28 cellular contexts compared by ENCODE assay signal in the genomic region with DNA sequence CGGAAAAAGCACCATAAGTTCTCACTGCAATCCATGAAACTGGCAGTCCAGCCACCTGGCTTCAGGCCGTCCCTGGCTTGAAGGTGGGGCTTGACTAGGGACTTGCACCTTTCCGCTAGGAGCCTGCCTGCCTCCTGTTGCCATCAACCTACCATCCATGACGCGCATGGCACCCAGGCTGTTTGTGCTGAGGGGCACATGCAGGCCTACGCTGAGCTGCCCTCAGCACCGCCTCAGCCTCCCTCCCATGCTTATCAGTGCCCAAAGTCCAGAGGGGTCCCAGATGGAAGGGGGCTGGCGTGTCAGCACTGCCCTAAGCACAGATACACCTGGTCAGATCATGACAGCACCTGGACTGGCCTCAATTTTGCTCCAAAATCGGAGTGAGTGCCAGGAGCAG.
"Had no signal": no experiment of that assay in that cellular context is flagged by ENCODE, and none has a peak within 500 bp of the region (broad histone marks: within the 10 kb centered on the region; RNA-seq: fewer than 3 reads in every experiment).

No MANE protein-coding gene starts in this region.

- H3K4me1 Mint-ChIP-seq: activated B cell treated with CpG ODN at 0.5 μM for 24 hours; activated CD4-positive, alpha-beta T cell treated with anti-CD3 and anti-CD28 coated beads, Interleukin-2, amount 10 ng/mL, durations not matched to agents 24 days and 14 days; activated CD8-positive, alpha-beta memory T cell treated with anti-CD3 and anti-CD28 coated beads, Interleukin-2, amount 10 ng/mL, durations not matched to agents 7 days and 5 days; activated naive CD8-positive, alpha-beta T cell treated with anti-CD3 and anti-CD28 coated beads, Interleukin-2, amount 50 U/mL, for 24 hours; central memory CD8-positive, alpha-beta T cell; T-helper 17 cell had no signal

- H3K4me3 ChIP-seq: ascending aorta, body of pancreas, Peyer's patch, SJSA1 had no signal

- H3K27me3 Mint-ChIP-seq: activated B cell treated with CpG ODN at 0.5 μM for 24 hours; activated CD4-positive, alpha-beta T cell treated with anti-CD3 and anti-CD28 coated beads, Interleukin-2, amount 10 ng/mL, durations not matched to agents 24 days and 14 days; activated CD8-positive, alpha-beta memory T cell treated with anti-CD3 and anti-CD28 coated beads, Interleukin-2, amount 10 ng/mL, durations not matched to agents 7 days and 5 days; activated naive CD8-positive, alpha-beta T cell treated with anti-CD3 and anti-CD28 coated beads, Interleukin-2, amount 50 U/mL, for 24 hours; activated T-cell treated with anti-CD3 and anti-CD28 coated beads, Interleukin-2, amount 50 U/mL, for 24 hours; central memory CD8-positive, alpha-beta T cell; T-helper 17 cell had no signal

- H3K4me3 Mint-ChIP-seq: activated B cell treated with CpG ODN at 0.5 μM for 24 hours; activated CD4-positive, alpha-beta T cell treated with anti-CD3 and anti-CD28 coated beads, Interleukin-2, amount 10 ng/mL, durations not matched to agents 24 days and 14 days; activated CD8-positive, alpha-beta memory T cell treated with anti-CD3 and anti-CD28 coated beads, Interleukin-2, amount 10 ng/mL, durations not matched to agents 7 days and 5 days; activated naive CD8-positive, alpha-beta T cell treated with anti-CD3 and anti-CD28 coated beads, Interleukin-2, amount 50 U/mL, for 24 hours; activated T-cell treated with anti-CD3 and anti-CD28 coated beads, Interleukin-2, amount 50 U/mL, for 24 hours; activated T-helper 1 cell treated with anti-CD3 and anti-CD28 coated beads, Interleukin-12 subunit alpha, Interleukin-12 subunit beta, Interleukin-2, Interleukin-4 antibody, amounts not matched to agents 30 ng/mL and 10 ng/mL and 1 ng/mL, durations not matched to agents 14 hours and 24 hours and 36 hours; central memory CD8-positive, alpha-beta T cell; T-helper 17 cell had no signal

- DNase-seq: activated B cell treated with CpG ODN at 0.5 μM for 24 hours; activated CD4-positive, alpha-beta T cell treated with anti-CD3 and anti-CD28 coated beads for 1 hour; activated CD4-positive, alpha-beta T cell treated with anti-CD3 and anti-CD28 coated beads, Interleukin-2, amount 10 ng/mL, durations not matched to agents 24 days and 14 days; activated CD4-positive, alpha-beta T cell treated with anti-CD3 and anti-CD28 coated beads, Interleukin-2, amount 50 U/mL, for 48 hours; activated CD8-positive, alpha-beta memory T cell treated with anti-CD3 and anti-CD28 coated beads, Interleukin-2, amount 10 ng/mL, durations not matched to agents 7 days and 5 days; activated effector memory CD4-positive, alpha-beta T cell treated with Interleukin-2 at 50 U/mL for 16 hours; activated naive CD4-positive, alpha-beta T cell treated with Interleukin-2 at 50 U/mL for 16 hours; activated naive CD8-positive, alpha-beta T cell treated with anti-CD3 and anti-CD28 coated beads, Interleukin-2, amount 50 U/mL, for 24 hours; activated T-cell treated with anti-CD3 and anti-CD28 coated beads, Interleukin-2, amount 50 U/mL, for 24 hours; amniotic stem cell; body of pancreas; MM.1S; NCI-H1105; NCI-H1436 treated with DMSO at 0.1 percent for 48 hours; NCI-H187; NCI-H2081; NCI-H510A treated with DMSO at 0.1 percent for 48 hours; NK-92 treated with Interleukin-12 subunit alpha and Interleukin-12 subunit beta, amount 100 ng/mL, for 24 hours; SW 1271; T-helper 17 cell; T-helper 9 cell had no signal

- H3K9me3 ChIP-seq: ascending aorta, body of pancreas, Peyer's patch, SJSA1 had no signal

- H3K27me3 ChIP-seq: ascending aorta, body of pancreas, Peyer's patch, SJSA1 had no signal

- H3K27ac ChIP-seq: ascending aorta, body of pancreas, Peyer's patch, RWPE1, SJSA1 had no signal

- H3K27ac Mint-ChIP-seq: activated B cell treated with CpG ODN at 0.5 μM for 24 hours; activated CD4-positive, alpha-beta T cell treated with anti-CD3 and anti-CD28 coated beads, Interleukin-2, amount 10 ng/mL, durations not matched to agents 24 days and 14 days; activated CD8-positive, alpha-beta memory T cell treated with anti-CD3 and anti-CD28 coated beads, Interleukin-2, amount 10 ng/mL, durations not matched to agents 7 days and 5 days; activated naive CD4-positive, alpha-beta T cell treated with anti-CD3 and anti-CD28 coated beads, Interleukin-2, amount 50 U/mL, for 72 hours; activated naive CD8-positive, alpha-beta T cell treated with anti-CD3 and anti-CD28 coated beads, Interleukin-2, amount 50 U/mL, for 24 hours; activated T-cell treated with anti-CD3 and anti-CD28 coated beads, Interleukin-2, amount 50 U/mL, for 24 hours; activated T-helper 1 cell treated with anti-CD3 and anti-CD28 coated beads, Interleukin-12 subunit alpha, Interleukin-12 subunit beta, Interleukin-2, Interleukin-4 antibody, amounts not matched to agents 30 ng/mL and 10 ng/mL and 1 ng/mL, durations not matched to agents 14 hours and 24 hours and 36 hours; T-helper 17 cell had no signal

- H3K9me3 Mint-ChIP-seq: activated CD4-positive, alpha-beta T cell treated with anti-CD3 and anti-CD28 coated beads, Interleukin-2, amount 10 ng/mL, durations not matched to agents 24 days and 14 days; activated T-helper 1 cell treated with anti-CD3 and anti-CD28 coated beads, Interleukin-12 subunit alpha, Interleukin-12 subunit beta, Interleukin-2, Interleukin-4 antibody, amounts not matched to agents 30 ng/mL and 10 ng/mL and 1 ng/mL, durations not matched to agents 14 hours and 24 hours and 36 hours had no signal

- H3K36me3 Mint-ChIP-seq: activated CD8-positive, alpha-beta memory T cell treated with anti-CD3 and anti-CD28 coated beads, Interleukin-2, amount 10 ng/mL, durations not matched to agents 7 days and 5 days; activated naive CD4-positive, alpha-beta T cell treated with anti-CD3 and anti-CD28 coated beads, Interleukin-2, amount 50 U/mL, for 72 hours had no signal

- ATAC-seq: activated CD8-positive, alpha-beta memory T cell treated with anti-CD3 and anti-CD28 coated beads, Interleukin-2, amount 10 ng/mL, durations not matched to agents 7 days and 5 days; activated naive CD4-positive, alpha-beta T cell treated with anti-CD3 and anti-CD28 coated beads, Interleukin-2, amount 50 U/mL, for 72 hours; activated naive CD8-positive, alpha-beta T cell treated with anti-CD3 and anti-CD28 coated beads, Interleukin-2, amount 50 U/mL, for 24 hours; body of pancreas; T-helper 17 cell had no signal

- H3K4me1 ChIP-seq: ascending aorta, body of pancreas, Peyer's patch, SJSA1 had no signal

- H3K36me3 ChIP-seq: ascending aorta, Peyer's patch, SJSA1 had no signal
